15 cellular contexts compared by ENCODE assay signal in genomic region chr10:87931836-87932230, GRCh38.
DNase-seq lines count a peak whose midpoint lies in the region; ATAC-seq and TF ChIP-seq lines count a peak whose summit lies in the region.
"Had no signal": no experiment of that assay in that cellular context is flagged by ENCODE, and none has a peak within 500 bp of the region (broad histone marks: within the 10 kb centered on the region; RNA-seq: fewer than 3 reads in every experiment).

No MANE protein-coding gene starts in this region.

- H3K9me3 ChIP-seq in RWPE2 (ENCODE audit: severe bottlenecking) (no peaks in the 10 kb centered on the region), HAP-1 (no peaks in the 10 kb centered on the region)
- H3K9me3 ChIP-seq: suprapubic skin had no signal

- ATAC-seq in RWPE2 (ENCODE audit: low read depth) (peak; percentile 71; the same call in 2 of the 3 replicates), foreskin keratinocyte (peak; percentile 75)

- H3K27me3 ChIP-seq in RWPE2 (ENCODE audit: insufficient read depth, poor library complexity, severe bottlenecking) (no peaks in the 10 kb centered on the region), foreskin keratinocyte (no peaks in the 10 kb centered on the region), HAP-1 (ENCODE audit: low read depth) (no peaks in the 10 kb centered on the region)
- H3K27me3 ChIP-seq: suprapubic skin had no signal

- in situ Hi-C loops in ACHN (cut with HindIII; ENCODE audit: low pct_ligation_motif_present, low pct_unique_long_range_greater_than_20kb, low sequenced_read_pairs) (no loop called here), HAP-1 (cut with MboI; ENCODE audit: low sequenced_read_pairs) (no loop called here)

- TF ChIP-seq CTCF in AG10803 (conservative IDR thresholded peaks at IDR 0.05; ENCODE audit: low read length) (no peak), RWPE2 (IDR thresholded peaks at IDR 0.05; ENCODE audit: poor library complexity, severe bottlenecking) (no peak), foreskin keratinocyte (conservative IDR thresholded peaks at IDR 0.05) (no peak), lower leg skin (IDR thresholded peaks at IDR 0.05) (no peak)

- H3K4me3 ChIP-seq in AG10803 (ENCODE audit: low read length) = no peak overlapping the region
- H3K4me3 ChIP-seq in RWPE2 (ENCODE audit: severe bottlenecking) = no peak overlapping the region
- H3K4me3 ChIP-seq in lower leg skin (ENCODE audit: low read depth, poor library complexity, severe bottlenecking) = no peak overlapping the region
- no peak overlapping the region for H3K4me3 ChIP-seq in HAP-1
- H3K4me3 ChIP-seq: PC-9, suprapubic skin had no signal

- H3K27ac ChIP-seq in RWPE2 (ENCODE audit: poor library complexity, severe bottlenecking) (peak overlapping the region; percentile 65), foreskin keratinocyte (peak overlapping the region; percentile 31)
- H3K27ac ChIP-seq: PC-9, suprapubic skin had no signal

- DNase-seq in AG10803 (ENCODE audit: low read depth) = peak; percentile 6
- DNase-seq in HCEC 1CT = peak; percentile 62
- DNase-seq in RWPE2 (ENCODE audit: low spot score) = no peak
- DNase-seq in foreskin keratinocyte = peak; percentile 27 to 64
- no peak for DNase-seq in lower leg skin (ENCODE audit: low spot score in 2 of 2)
- no peak for DNase-seq in ACHN
- DNase-seq in HAP-1 (ENCODE audit: low spot score in 2 of 2) = no peak
- no peak for DNase-seq in GF-D8 (lab: John Stamatoyannopoulos, UW)
- DNase-seq: activated naive CD4-positive, alpha-beta T cell treated with Interleukin-2 at 50 U/mL for 16 hours; AML-193; cerebellar nuclear complex; NCI-H1417; NCI-H2227 treated with DMSO at 0.1 percent for 48 hours; PC-9 had no signal

- peaks cover 36% of the 10 kb centered on the region for H3K4me1 ChIP-seq in RWPE2 (ENCODE audit: insufficient read depth, poor library complexity, severe bottlenecking)
- peaks cover 31% of the 10 kb centered on the region for H3K4me1 ChIP-seq in foreskin keratinocyte
- peaks cover 6% of the 10 kb centered on the region for H3K4me1 ChIP-seq in HAP-1

- intact Hi-C loops in lower leg skin (cut with DNase I; ENCODE audit: low total_unique reads) = no loop called here

- H3K36me3 ChIP-seq in RWPE2 (ENCODE audit: low read depth) = peaks cover 62% of the 10 kb centered on the region
- H3K36me3 ChIP-seq in HAP-1 (replicated peaks) = peaks cover 7% of the 10 kb centered on the region

- no peak for TF ChIP-seq POLR2A in lower leg skin (IDR thresholded peaks at IDR 0.05)

Comparison
In these comparisons a context has a peak if more than half of its experiments do, and no peak if none do; other contexts are left out.
1. DNase-seq: peak in AG10803 (single experiment), HCEC 1CT (single experiment) and foreskin keratinocyte (2 of 2); none in RWPE2 (single experiment), lower leg skin (0 of 2), ACHN (single experiment), HAP-1 (0 of 2) and GF-D8 (single experiment).